ENCODE assay signal across 25 cellular contexts in genomic region chr22:32327066-32327465, GRCh38. TPM values are rescaled to one million over a fixed set of nuclear protein-coding genes. Genes with fewer than 3 reads are reported as not detected.
DNase-seq lines count a peak whose midpoint lies in the region; ATAC-seq, FAIRE-seq and TF ChIP-seq lines count a peak whose summit lies in the region.
"Had no signal": no experiment of that assay in that cellular context is flagged by ENCODE, and none has a peak within 500 bp of the region (broad histone marks: within the 10 kb centered on the region; RNA-seq: fewer than 3 reads in every experiment).

No MANE protein-coding gene starts in this region.

- no peak for TF ChIP-seq POLR2A in endothelial cell of umbilical vein (IDR thresholded peaks at IDR 0.05; ENCODE audit: low read depth, low read length)
- no peak for TF ChIP-seq POLR2A in gastroesophageal sphincter (IDR thresholded peaks at IDR 0.05)
- TF ChIP-seq POLR2A in GM12891 (IDR thresholded peaks at IDR 0.05; ENCODE audit: low read depth, low read length): no peak

- no peak overlapping the region for H3K4me3 Mint-ChIP-seq in T-helper 17 cell
- H3K4me3 Mint-ChIP-seq: activated naive CD4-positive, alpha-beta T cell treated with anti-CD3 and anti-CD28 coated beads, Interleukin-2, amount 10 ng/mL, durations not matched to agents 7 days and 5 days; activated T-cell treated with anti-CD3 and anti-CD28 coated beads, Interleukin-2, amount 50 U/mL, for 72 hours; CD8-positive, alpha-beta memory T cell had no signal

- no peak overlapping the region for H3K9ac ChIP-seq in endothelial cell of umbilical vein (replicated peaks; ENCODE audit: extremely low read depth, insufficient read depth, low read length)

- no peaks in the 10 kb centered on the region for H3K9me1 ChIP-seq in endothelial cell of umbilical vein (replicated peaks; ENCODE audit: control insufficient read depth, extremely low read depth, insufficient read depth, low read length)

- no TSS peak for BruUV-seq in endothelial cell of umbilical vein (replicated peaks; lab: Mats Ljungman, UMichigan)

- 53 to 71% methylated on average over 1 to 4 of the region's 4 CpGs for WGBS in gastroesophageal sphincter (ENCODE audit: low coverage in 1 of 2), 2 donors

- no peak for TF ChIP-seq CTCF in endothelial cell of umbilical vein (IDR thresholded peaks at IDR 0.05; ENCODE audit: extremely low read depth in 1 of 2, insufficient read depth in 1 of 2, low read depth in 1 of 2, low read length in 2 of 2)
- TF ChIP-seq CTCF in gastroesophageal sphincter (IDR thresholded peaks at IDR 0.05): no peak

- no peak for TF ChIP-seq EP300 in gastroesophageal sphincter (IDR thresholded peaks at IDR 0.05)

- intact Hi-C loops in endothelial cell of umbilical vein (cut with micrococcal nuclease) (no loop called here), posterior vena cava (cut with DNase I) (loop anchor here in 1 of 2 donors (5.0 kb wide), 1 partner anchor 45 kb away; no protein-coding TSS in a partner anchor)

- CTCF ChIA-PET in endothelial cell of umbilical vein (lab: Charles Lee): no interaction called here

- H3K79me2 ChIP-seq in endothelial cell of umbilical vein (ENCODE audit: control insufficient read depth, insufficient read depth, low read length): no peaks in the 10 kb centered on the region

- POLR2A ChIA-PET in endothelial cell of umbilical vein (lab: Charles Lee): no interaction called here

- no peak overlapping the region for H2AFZ ChIP-seq in endothelial cell of umbilical vein (ENCODE audit: low read depth, low read length)

- dilution Hi-C loops in endothelial cell of umbilical vein (cut with MboI; ENCODE audit: extremely low pct_ligation_motif_present, low sequenced_read_pairs): no loop called here

- no peaks in the 10 kb centered on the region for H3K36me3 Mint-ChIP-seq in T-helper 17 cell (ENCODE audit: low read depth)
- H3K36me3 Mint-ChIP-seq: activated naive CD4-positive, alpha-beta T cell treated with anti-CD3 and anti-CD28 coated beads, Interleukin-2, amount 10 ng/mL, durations not matched to agents 7 days and 5 days; CD8-positive, alpha-beta memory T cell had no signal

- H3K4me2 ChIP-seq in endothelial cell of umbilical vein (ENCODE audit: insufficient read depth, low read length): no peak overlapping the region
- H3K4me2 ChIP-seq: smooth muscle cell had no signal

- DNase-seq in NCI-H1105 treated with DMSO at 0.1 percent for 48 hours (lab: John Stamatoyannopoulos, UW): peak; percentile 0
- DNase-seq in NCI-H1105 (lab: John Stamatoyannopoulos, UW): no peak
- peak; percentile 14 for DNase-seq in RKO (ENCODE audit: low spot score)
- DNase-seq in endothelial cell of umbilical vein (ENCODE audit: low read depth, low spot score): peak; percentile 51
- peak; percentile 71 for DNase-seq in posterior vena cava (ENCODE audit: low spot score)
- DNase-seq in T-helper 17 cell: no peak
- DNase-seq in GM12891 (ENCODE audit: insufficient read length, low spot score): no peak
- DNase-seq: activated CD4-positive, CD25-positive, alpha-beta regulatory T cell treated with anti-CD3 and anti-CD28 coated beads, Interleukin-2, amount 50 U/mL, for 72 hours; activated naive CD4-positive, alpha-beta T cell treated with anti-CD3 and anti-CD28 coated beads, Interleukin-2, amount 10 ng/mL, durations not matched to agents 7 days and 5 days; activated T-cell treated with anti-CD3 and anti-CD28 coated beads, Interleukin-2, amount 50 U/mL, for 72 hours; anterior cingulate cortex; CD8-positive, alpha-beta memory T cell; erythroblast; gastrocnemius medialis; NCI-H2081 treated with DMSO at 0.1 percent for 48 hours; NCI-H510A treated with DMSO at 0.1 percent for 48 hours; stimulated activated CD4-positive, alpha-beta T cell treated with anti-CD3 and anti-CD28 coated beads, Interleukin-4, amount 100 ng/mL, for 1 hour; stimulated activated naive CD4-positive, alpha-beta T cell had no signal

- H3K27me3 ChIP-seq in endothelial cell of umbilical vein (ENCODE audit: control insufficient read depth in 2 of 2, insufficient read depth in 2 of 2, low read length in 2 of 2) (no peaks in the 10 kb centered on the region), gastroesophageal sphincter (peaks cover 14% of the 10 kb centered on the region)
- H3K27me3 ChIP-seq: gastrocnemius medialis had no signal

- H3K4me1 Mint-ChIP-seq in T-helper 17 cell: no peaks in the 10 kb centered on the region
- H3K4me1 Mint-ChIP-seq: CD8-positive, alpha-beta memory T cell had no signal

- no peak for ATAC-seq in gastroesophageal sphincter
- no peak for ATAC-seq in T-helper 17 cell
- ATAC-seq: activated T-cell treated with anti-CD3 and anti-CD28 coated beads, Interleukin-2, amount 50 U/mL, for 72 hours; gastrocnemius medialis had no signal

- FAIRE-seq in endothelial cell of umbilical vein (lab: Jason Lieb, UNC) (peak; percentile 77), GM12891 (lab: Jason Lieb, UNC) (no peak)
- FAIRE-seq: H54, keratinocyte had no signal

- H3K27me3 Mint-ChIP-seq in T-helper 17 cell: peaks cover under 1% of the 10 kb centered on the region

- peak overlapping the region; percentile 6 for H3K27ac ChIP-seq in endothelial cell of umbilical vein (ENCODE audit: insufficient read depth, low read depth, low read length)
- H3K27ac ChIP-seq in gastroesophageal sphincter: no peak overlapping the region
- H3K27ac ChIP-seq: 22Rv1, gastrocnemius medialis had no signal

- H3K27ac Mint-ChIP-seq in T-helper 17 cell: no peak overlapping the region
- H3K27ac Mint-ChIP-seq: activated naive CD4-positive, alpha-beta T cell treated with anti-CD3 and anti-CD28 coated beads, Interleukin-2, amount 10 ng/mL, durations not matched to agents 7 days and 5 days; activated T-cell treated with anti-CD3 and anti-CD28 coated beads, Interleukin-2, amount 50 U/mL, for 72 hours had no signal

- H4K20me1 ChIP-seq in endothelial cell of umbilical vein (replicated peaks; ENCODE audit: control insufficient read depth, extremely low read depth, insufficient read depth, low read length): no peaks in the 10 kb centered on the region

- H3K36me3 ChIP-seq in endothelial cell of umbilical vein (ENCODE audit: control insufficient read depth in 2 of 2, extremely low read depth in 1 of 2, insufficient read depth in 2 of 2, low read length in 2 of 2) (no peaks in the 10 kb centered on the region), gastroesophageal sphincter (no peaks in the 10 kb centered on the region)
- H3K36me3 ChIP-seq: gastrocnemius medialis had no signal

- H3K9me3 ChIP-seq in endothelial cell of umbilical vein (replicated peaks; ENCODE audit: control insufficient read depth, insufficient read depth, low read length): no peaks in the 10 kb centered on the region
- H3K9me3 ChIP-seq in gastroesophageal sphincter: peaks cover 0 to 9% (median 0%) of the 10 kb centered on the region in 3 donors
- H3K9me3 ChIP-seq in T-helper 17 cell (ENCODE audit: control insufficient read depth, low read length, poor library complexity, severe bottlenecking): no peaks in the 10 kb centered on the region
- H3K9me3 ChIP-seq: gastrocnemius medialis had no signal

- H3K4me3 ChIP-seq in endothelial cell of umbilical vein (replicated peaks in 1 of 3; ENCODE audit: insufficient read depth in 1 of 3, low read depth in 1 of 3, low read length in 3 of 3): no peak overlapping the region
- no peak overlapping the region for H3K4me3 ChIP-seq in gastroesophageal sphincter
- H3K4me3 ChIP-seq: gastrocnemius medialis, lung, smooth muscle cell had no signal

- H3K4me1 ChIP-seq in endothelial cell of umbilical vein (ENCODE audit: control insufficient read depth, extremely low read depth, insufficient read depth, low read length): peaks cover 23% of the 10 kb centered on the region
- H3K4me1 ChIP-seq in gastroesophageal sphincter: no peaks in the 10 kb centered on the region
- H3K4me1 ChIP-seq: gastrocnemius medialis had no signal

TF ChIP-seq in endothelial cell of umbilical vein, 7 proteins besides CTCF, POLR2A, EP300 and RAD21 (continues in another document):
- TF ChIP-seq JUN (IDR thresholded peaks at IDR 0.05; ENCODE audit: borderline replicate concordance, insufficient read depth, insufficient read length, low read depth) (no peak), FOS (IDR thresholded peaks at IDR 0.05; ENCODE audit: borderline replicate concordance, insufficient read depth, low read length) (no peak), POLR2AphosphoS5 (IDR thresholded peaks at IDR 0.05; ENCODE audit: insufficient read depth, low read depth, low read length) (no peak), EZH2 (IDR thresholded peaks at IDR 0.05; ENCODE audit: borderline replicate concordance, low read depth, low read length, severe bottlenecking) (no peak)
- TF ChIP-seq, protein P1, sequence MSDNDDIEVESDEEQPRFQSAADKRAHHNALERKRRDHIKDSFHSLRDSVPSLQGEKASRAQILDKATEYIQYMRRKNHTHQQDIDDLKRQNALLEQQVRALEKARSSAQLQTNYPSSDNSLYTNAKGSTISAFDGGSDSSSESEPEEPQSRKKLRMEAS (IDR thresholded peaks at IDR 0.05; ENCODE audit: insufficient read depth, insufficient read length): no peak

TF ChIP-seq in GM12891, 5 proteins besides CTCF, POLR2A, EP300 and RAD21:
- TF ChIP-seq SPI1 (IDR thresholded peaks at IDR 0.05; ENCODE audit: low read depth, low read length) (no peak), PAX5 (IDR thresholded peaks at IDR 0.05; ENCODE audit: insufficient read depth, low read length, severe bottlenecking) (no peak), TAF1 (IDR thresholded peaks at IDR 0.05; ENCODE audit: low read depth, low read length) (no peak), POU2F2 (IDR thresholded peaks at IDR 0.05; ENCODE audit: low read depth, low read length) (no peak), POLR2AphosphoS5 (IDR thresholded peaks at IDR 0.05; ENCODE audit: low read depth, low read length) (no peak)

RNA-seq across cellular contexts. Expression of gene RFPL3, which starts 30.6 kb away (rescaled TPM):
- not detected in 2 replicates for total RNA-seq in endothelial cell of umbilical vein
- polyA plus RNA-seq in endothelial cell of umbilical vein: not detected in 2 replicates
- polyA plus RNA-seq in endothelial cell of umbilical vein (2011; cell fraction: cytosol; rRNA removed): not detected in 2 replicates
- not detected in 2 replicates for polyA plus RNA-seq in endothelial cell of umbilical vein (2011; cell fraction: nucleus; rRNA removed)
- not detected in 2 replicates for polyA plus RNA-seq in endothelial cell of umbilical vein (2012)
- polyA minus RNA-seq in endothelial cell of umbilical vein: not detected in 2 replicates
- polyA minus RNA-seq in endothelial cell of umbilical vein (2011; cell fraction: cytosol; rRNA and poly(A)+ RNA removed): not detected
- not detected in 2 replicates for polyA minus RNA-seq in endothelial cell of umbilical vein (2011; cell fraction: nucleus; rRNA and poly(A)+ RNA removed)
- not detected for total RNA-seq in posterior vena cava
- total RNA-seq in gastroesophageal sphincter: not detected
- not detected for total RNA-seq in T-helper 17 cell
- not detected for polyA plus RNA-seq in GM12891 (2012; ENCODE audit: low read depth, missing spikeins)
- total RNA-seq: activated T-cell treated with anti-CD3 and anti-CD28 coated beads, Interleukin-2, amount 50 U/mL, for 72 hours; cardiac septum; CD8-positive, alpha-beta memory T cell; gastrocnemius medialis; lung; smooth muscle cell had no signal
- polyA plus RNA-seq: CD8-positive, alpha-beta memory T cell; keratinocyte; lung had no signal

Comparison
In these comparisons a context has a peak if more than half of its experiments do, and no peak if none do; other contexts are left out.
1. DNase-seq: peak in NCI-H1105 treated with DMSO at 0.1 percent for 48 hours (single experiment), RKO (single experiment), endothelial cell of umbilical vein (single experiment) and posterior vena cava (single experiment); none in NCI-H1105 (single experiment), T-helper 17 cell (0 of 3) and GM12891 (single experiment).